Comparison of ENCODE assay signal across 12 cellular contexts in the genomic region with DNA sequence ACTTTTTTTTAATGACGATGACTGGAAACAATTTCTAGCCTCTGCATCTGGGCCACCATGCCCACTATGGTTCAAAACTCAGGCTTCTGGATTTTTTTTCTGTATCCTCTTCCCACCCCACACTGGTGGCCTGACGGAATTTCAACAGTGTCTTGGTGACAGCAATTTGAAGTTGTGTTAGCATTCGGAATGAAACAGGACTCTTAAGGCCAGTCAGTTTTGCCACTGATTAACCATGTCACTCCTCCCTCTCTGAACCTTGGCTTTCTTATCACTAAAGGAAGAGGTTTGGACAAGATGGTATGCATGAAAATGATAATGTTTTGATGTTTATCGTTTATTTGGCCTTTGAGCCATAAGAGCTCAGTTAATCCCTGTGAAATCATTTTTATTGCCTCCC.
"Had no signal": no experiment of that assay in that cellular context is flagged by ENCODE, and none has a peak within 500 bp of the region (broad histone marks: within the 10 kb centered on the region; RNA-seq: fewer than 3 reads in every experiment).

No MANE protein-coding gene starts in this region.

- H3K27ac Mint-ChIP-seq: activated naive CD4-positive, alpha-beta T cell treated with anti-CD3 and anti-CD28 coated beads, Interleukin-2, amount 50 U/mL, for 24 hours; memory B cell; nephron; T-helper 2 cell treated with Interferon-gamma antibody and Interleukin-4, amounts not matched to agents 5 μg/mL and 100 μg/mL, for 36 hours had no signal

- H3K4me3 Mint-ChIP-seq: activated naive CD4-positive, alpha-beta T cell treated with anti-CD3 and anti-CD28 coated beads, Interleukin-2, amount 50 U/mL, for 24 hours; memory B cell; nephron; T-helper 2 cell treated with Interferon-gamma antibody and Interleukin-4, amounts not matched to agents 5 μg/mL and 100 μg/mL, for 36 hours had no signal

- H3K27ac ChIP-seq: adrenal gland, gastroesophageal sphincter, left ventricle myocardium inferior, spleen, vagina had no signal

- H3K27me3 Mint-ChIP-seq: activated naive CD4-positive, alpha-beta T cell treated with anti-CD3 and anti-CD28 coated beads, Interleukin-2, amount 50 U/mL, for 24 hours had no signal

- H3K9me3 ChIP-seq: adrenal gland, gastroesophageal sphincter, left ventricle myocardium inferior, spleen, vagina had no signal

- ATAC-seq: gastroesophageal sphincter, sciatic nerve had no signal

- H3K36me3 Mint-ChIP-seq: activated naive CD4-positive, alpha-beta T cell treated with anti-CD3 and anti-CD28 coated beads, Interleukin-2, amount 50 U/mL, for 24 hours had no signal

- H3K36me3 ChIP-seq: adrenal gland, left ventricle myocardium inferior, vagina had no signal

- H3K9me3 Mint-ChIP-seq: activated naive CD4-positive, alpha-beta T cell treated with anti-CD3 and anti-CD28 coated beads, Interleukin-2, amount 50 U/mL, for 24 hours; memory B cell; nephron; T-helper 2 cell treated with Interferon-gamma antibody and Interleukin-4, amounts not matched to agents 5 μg/mL and 100 μg/mL, for 36 hours had no signal

- H3K27me3 ChIP-seq: adrenal gland, gastroesophageal sphincter, spleen, vagina had no signal

- H3K4me3 ChIP-seq: adrenal gland, gastroesophageal sphincter, left ventricle myocardium inferior, spleen, vagina had no signal

- DNase-seq: activated CD4-positive, CD25-positive, alpha-beta regulatory T cell treated with anti-CD3 and anti-CD28 coated beads, Interleukin-2, amount 50 U/mL, for 72 hours; adrenal gland; left ventricle myocardium inferior; nucleus accumbens; spleen had no signal
